ENCODE assay signal across 28 cellular contexts in the genomic region with DNA sequence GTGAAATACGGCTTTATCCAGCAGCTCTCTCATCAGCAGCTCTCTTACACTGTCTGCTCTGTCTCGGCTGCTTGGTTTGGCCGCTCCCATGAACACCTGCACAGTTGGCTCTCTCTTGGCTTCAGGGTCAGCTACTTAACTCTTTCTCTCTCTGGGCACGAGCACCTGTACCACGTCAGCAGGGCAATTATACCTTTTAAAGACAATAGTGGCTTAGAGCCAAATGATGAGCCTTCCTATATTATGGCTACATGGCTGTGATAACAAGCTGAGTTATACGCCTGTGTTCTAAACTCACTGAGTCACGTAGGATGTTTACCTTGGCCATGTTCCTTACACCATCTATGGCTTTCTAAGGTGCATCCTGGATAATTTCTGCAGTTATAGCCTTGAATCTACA.
"Had no signal": no experiment of that assay in that cellular context is flagged by ENCODE, and none has a peak within 500 bp of the region (broad histone marks: within the 10 kb centered on the region; RNA-seq: fewer than 3 reads in every experiment).

No MANE protein-coding gene starts in this region.

- DNase-seq: activated CD4-positive, alpha-beta memory T cell treated with anti-CD3 and anti-CD28 coated beads for 36 hours; activated CD4-positive, alpha-beta T cell treated with anti-CD3 and anti-CD28 coated beads, Interleukin-2, amount 10 ng/mL, durations not matched to agents 7 days and 5 days; activated CD4-positive, CD25-positive, alpha-beta regulatory T cell; activated gamma-delta T cell treated with Interleukin-2 at 50 U/mL for 16 hours; activated naive CD4-positive, alpha-beta T cell treated with anti-CD3 and anti-CD28 coated beads, Interleukin-2, amount 10 ng/mL, durations not matched to agents 7 days and 5 days; activated naive CD8-positive, alpha-beta T cell treated with anti-CD3 and anti-CD28 coated beads for 36 hours; activated T-cell treated with anti-CD3 and anti-CD28 coated beads for 4 hours; activated T-cell treated with anti-CD3 and anti-CD28 coated beads, Interleukin-2, amount 50 U/mL, for 48 hours; anterior cingulate cortex; central memory CD4-positive, alpha-beta T cell; Karpas-422; NCI-H1048; NCI-H146; NCI-H187 treated with DMSO at 0.1 percent for 48 hours; NCI-H2081 treated with DMSO at 0.1 percent for 48 hours; NCI-H446; NCI-H524; NCI-H774; NK-92 treated with Interleukin-12 subunit alpha and Interleukin-12 subunit beta, amount 100 ng/mL, for 24 hours; SIG-M5; T-cell; T-helper 2 cell; T1000 had no signal

- H3K4me3 ChIP-seq: breast epithelium, K562 had no signal

- H3K4me3 Mint-ChIP-seq: activated CD4-positive, alpha-beta memory T cell treated with anti-CD3 and anti-CD28 coated beads for 36 hours; activated CD4-positive, alpha-beta T cell treated with anti-CD3 and anti-CD28 coated beads, Interleukin-2, amount 10 ng/mL, durations not matched to agents 7 days and 5 days; activated naive CD4-positive, alpha-beta T cell treated with anti-CD3 and anti-CD28 coated beads, Interleukin-2, amount 10 ng/mL, durations not matched to agents 7 days and 5 days; activated naive CD8-positive, alpha-beta T cell treated with anti-CD3 and anti-CD28 coated beads for 36 hours; activated T-helper 17 cell treated with anti-CD3 and anti-CD28 coated beads, Interleukin-2, amount 50 U/mL, for 72 hours; T-cell had no signal

- H3K9me3 ChIP-seq: breast epithelium had no signal

- H3K27me3 Mint-ChIP-seq: activated CD4-positive, alpha-beta memory T cell treated with anti-CD3 and anti-CD28 coated beads for 36 hours; activated CD4-positive, alpha-beta T cell treated with anti-CD3 and anti-CD28 coated beads, Interleukin-2, amount 10 ng/mL, durations not matched to agents 7 days and 5 days; activated naive CD4-positive, alpha-beta T cell treated with anti-CD3 and anti-CD28 coated beads, Interleukin-2, amount 10 ng/mL, durations not matched to agents 7 days and 5 days; activated naive CD8-positive, alpha-beta T cell treated with anti-CD3 and anti-CD28 coated beads for 36 hours; activated T-helper 17 cell treated with anti-CD3 and anti-CD28 coated beads, Interleukin-2, amount 50 U/mL, for 72 hours; T-cell had no signal

- H3K27ac ChIP-seq: breast epithelium, VCaP had no signal

- H3K4me1 Mint-ChIP-seq: activated CD4-positive, alpha-beta T cell treated with anti-CD3 and anti-CD28 coated beads, Interleukin-2, amount 10 ng/mL, durations not matched to agents 7 days and 5 days; activated naive CD4-positive, alpha-beta T cell treated with anti-CD3 and anti-CD28 coated beads, Interleukin-2, amount 10 ng/mL, durations not matched to agents 7 days and 5 days; activated naive CD8-positive, alpha-beta T cell treated with anti-CD3 and anti-CD28 coated beads for 36 hours; activated T-helper 17 cell treated with anti-CD3 and anti-CD28 coated beads, Interleukin-2, amount 50 U/mL, for 72 hours; T-cell had no signal

- H3K36me3 ChIP-seq: breast epithelium had no signal

- H3K27ac Mint-ChIP-seq: activated CD4-positive, alpha-beta memory T cell treated with anti-CD3 and anti-CD28 coated beads for 36 hours; activated CD4-positive, alpha-beta T cell treated with anti-CD3 and anti-CD28 coated beads, Interleukin-2, amount 10 ng/mL, durations not matched to agents 7 days and 5 days; activated naive CD4-positive, alpha-beta T cell treated with anti-CD3 and anti-CD28 coated beads, Interleukin-2, amount 10 ng/mL, durations not matched to agents 7 days and 5 days; activated naive CD8-positive, alpha-beta T cell treated with anti-CD3 and anti-CD28 coated beads for 36 hours; activated T-helper 17 cell treated with anti-CD3 and anti-CD28 coated beads, Interleukin-2, amount 50 U/mL, for 72 hours; T-cell had no signal

- FAIRE-seq: K562, TTC549 had no signal

- H3K9me3 Mint-ChIP-seq: activated CD4-positive, alpha-beta memory T cell treated with anti-CD3 and anti-CD28 coated beads for 36 hours had no signal

- ATAC-seq: activated T-helper 17 cell treated with anti-CD3 and anti-CD28 coated beads, Interleukin-2, amount 50 U/mL, for 72 hours; K562; T-cell had no signal

- H3K36me3 Mint-ChIP-seq: activated CD4-positive, alpha-beta memory T cell treated with anti-CD3 and anti-CD28 coated beads for 36 hours; activated naive CD4-positive, alpha-beta T cell treated with anti-CD3 and anti-CD28 coated beads, Interleukin-2, amount 10 ng/mL, durations not matched to agents 7 days and 5 days; activated naive CD8-positive, alpha-beta T cell treated with anti-CD3 and anti-CD28 coated beads for 36 hours; T-cell had no signal

- H3K27me3 ChIP-seq: breast epithelium had no signal

- H3K4me1 ChIP-seq: breast epithelium had no signal
